ENCODE assay signal across 10 cellular contexts in the genomic region with DNA sequence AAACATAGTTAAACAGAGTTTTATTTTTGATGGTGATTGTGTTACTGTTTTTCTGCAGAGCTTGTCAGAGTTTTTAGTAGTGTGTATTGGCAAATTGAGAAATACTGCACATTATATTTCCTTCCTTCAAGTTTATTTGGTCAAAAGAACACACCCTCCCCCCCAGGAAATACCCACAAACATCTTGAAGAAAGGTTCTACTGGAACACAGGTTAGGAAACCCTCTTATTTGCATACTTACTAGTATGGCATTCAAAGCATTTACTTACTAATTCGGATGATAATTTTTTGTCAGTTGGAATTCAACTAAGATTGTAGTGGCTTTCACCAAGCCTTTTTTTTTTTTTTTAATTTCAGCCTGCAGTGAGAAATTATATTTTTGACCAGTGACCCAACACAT. TPM values are rescaled to one million over a fixed set of nuclear protein-coding genes. Genes with fewer than 3 reads are reported as not detected.
DNase-seq lines count a peak whose midpoint lies in the region; ATAC-seq and TF ChIP-seq lines count a peak whose summit lies in the region.
"Had no signal": no experiment of that assay in that cellular context is flagged by ENCODE, and none has a peak within 500 bp of the region (broad histone marks: within the 10 kb centered on the region; RNA-seq: fewer than 3 reads in every experiment).

No MANE protein-coding gene starts in this region.

- H3K9me3 ChIP-seq in ES-I3 (ENCODE audit: control insufficient read depth, insufficient read depth, low read length) = no peaks in the 10 kb centered on the region
- no peaks in the 10 kb centered on the region for H3K9me3 ChIP-seq in tibial nerve
- H3K9me3 ChIP-seq: pancreas had no signal

- H3K9ac ChIP-seq in ES-I3 (ENCODE audit: low read depth, low read length) = peak overlapping the region; percentile 12; the same call in 1 of the 2 replicates

- ATAC-seq in memory B cell (ENCODE audit: low read depth) = peak; percentile 95
- ATAC-seq: pancreas had no signal

- peaks cover 50% of the 10 kb centered on the region for H3K4me1 ChIP-seq in ES-I3 (ENCODE audit: insufficient read depth, low read length)
- H3K4me1 ChIP-seq in tibial nerve = peaks cover 0 to 51% (median 14%) of the 10 kb centered on the region in 4 donors

- H3K4me3 ChIP-seq in tibial nerve = no peak overlapping the region
- H3K4me3 ChIP-seq: pancreas had no signal

- no peak for DNase-seq in HFFc6
- no peak for DNase-seq in T-helper 2 cell treated with Interferon-gamma antibody and Interleukin-4, amounts not matched to agents 5 μg/mL and 100 μg/mL, for 36 hours (ENCODE audit: low spot score)
- peak in 1 of 2 donors; percentile 5 for DNase-seq in memory B cell (ENCODE audit: low spot score in 2 of 2)
- DNase-seq in iPS-NIHi11 (ENCODE audit: low spot score) = no peak
- no peak for DNase-seq in activated CD4-positive, CD25-positive, alpha-beta regulatory T cell (lab: John Stamatoyannopoulos, UW)
- DNase-seq in tibial nerve (ENCODE audit: low spot score in 2 of 2) = no peak
- DNase-seq in activated gamma-delta T cell treated with Interleukin-2 at 50 U/mL for 16 hours = no peak
- DNase-seq: NCI-H510A, pancreas had no signal

- TF ChIP-seq CTCF in HFFc6 (IDR thresholded peaks at IDR 0.05) (no peak), tibial nerve (IDR thresholded peaks at IDR 0.05) (no peak)

- WGBS in tibial nerve, 2 donors = 70 to 80% methylated on average over 1 of the region's 1 CpG

- TF ChIP-seq POLR2A in tibial nerve (IDR thresholded peaks at IDR 0.05) = no peak

- H3K27ac ChIP-seq in tibial nerve = no peak overlapping the region
- H3K27ac ChIP-seq: pancreas had no signal

- peak overlapping the region; percentile 54 for H3K27ac Mint-ChIP-seq in HFFc6
- H3K27ac Mint-ChIP-seq in T-helper 2 cell treated with Interferon-gamma antibody and Interleukin-4, amounts not matched to agents 5 μg/mL and 100 μg/mL, for 36 hours = peak overlapping the region; percentile 56
- peak overlapping the region; percentile 56 for H3K27ac Mint-ChIP-seq in memory B cell

- H3K4me3 Mint-ChIP-seq in HFFc6 = peak overlapping the region; percentile 18
- peak overlapping the region; percentile 58 for H3K4me3 Mint-ChIP-seq in T-helper 2 cell treated with Interferon-gamma antibody and Interleukin-4, amounts not matched to agents 5 μg/mL and 100 μg/mL, for 36 hours
- H3K4me3 Mint-ChIP-seq in memory B cell = peak overlapping the region; percentile 54

- H3K9me3 Mint-ChIP-seq in HFFc6 (no peaks in the 10 kb centered on the region), memory B cell (no peaks in the 10 kb centered on the region)
- no peaks in the 10 kb centered on the region for H3K9me3 Mint-ChIP-seq in T-helper 2 cell treated with Interferon-gamma antibody and Interleukin-4, amounts not matched to agents 5 μg/mL and 100 μg/mL, for 36 hours

- no peaks in the 10 kb centered on the region for H3K27me3 ChIP-seq in tibial nerve
- H3K27me3 ChIP-seq: pancreas had no signal

- H3K36me3 Mint-ChIP-seq in HFFc6 (ENCODE audit: low read depth) = peaks cover 14% of the 10 kb centered on the region
- H3K36me3 Mint-ChIP-seq in T-helper 2 cell treated with Interferon-gamma antibody and Interleukin-4, amounts not matched to agents 5 μg/mL and 100 μg/mL, for 36 hours (ENCODE audit: low read depth) = peaks cover 55% of the 10 kb centered on the region
- H3K36me3 Mint-ChIP-seq in memory B cell = peaks cover 9% of the 10 kb centered on the region

- H3K27me3 Mint-ChIP-seq in HFFc6 (ENCODE audit: insufficient read depth) = no peaks in the 10 kb centered on the region
- H3K27me3 Mint-ChIP-seq in T-helper 2 cell treated with Interferon-gamma antibody and Interleukin-4, amounts not matched to agents 5 μg/mL and 100 μg/mL, for 36 hours (ENCODE audit: low read depth) = no peaks in the 10 kb centered on the region
- no peaks in the 10 kb centered on the region for H3K27me3 Mint-ChIP-seq in memory B cell

- TF ChIP-seq EP300 in tibial nerve (IDR thresholded peaks at IDR 0.05) = no peak

- H3K4me1 Mint-ChIP-seq in HFFc6 (ENCODE audit: low read depth) (peaks cover 55% of the 10 kb centered on the region), memory B cell (peaks cover 39% of the 10 kb centered on the region)
- H3K4me1 Mint-ChIP-seq in T-helper 2 cell treated with Interferon-gamma antibody and Interleukin-4, amounts not matched to agents 5 μg/mL and 100 μg/mL, for 36 hours (ENCODE audit: low read depth) = peaks cover 72% of the 10 kb centered on the region

- H3K36me3 ChIP-seq in ES-I3 (ENCODE audit: insufficient read depth, low read length) (no peaks in the 10 kb centered on the region), tibial nerve (peaks cover 0 to 36% (median 0%) of the 10 kb centered on the region in 3 donors)
- H3K36me3 ChIP-seq: pancreas had no signal

RNA-seq across cellular contexts. Expression of gene CAB39, which starts 9.1 kb away (rescaled TPM):
- 10 to 100 TPM; 50.5 to 60.5 (median 55.4) TPM for total RNA-seq in HFFc6 (2021; fragmentation: NEBNext Ultra II Directional; extraction: Animal tissue kit (Norgen Biotek cat#: 25700))
- 10 to 100 TPM; 60.0 to 82.2 (median 69.7) TPM for total RNA-seq in tibial nerve
